29 cellular contexts compared by ENCODE assay signal in the genomic region with DNA sequence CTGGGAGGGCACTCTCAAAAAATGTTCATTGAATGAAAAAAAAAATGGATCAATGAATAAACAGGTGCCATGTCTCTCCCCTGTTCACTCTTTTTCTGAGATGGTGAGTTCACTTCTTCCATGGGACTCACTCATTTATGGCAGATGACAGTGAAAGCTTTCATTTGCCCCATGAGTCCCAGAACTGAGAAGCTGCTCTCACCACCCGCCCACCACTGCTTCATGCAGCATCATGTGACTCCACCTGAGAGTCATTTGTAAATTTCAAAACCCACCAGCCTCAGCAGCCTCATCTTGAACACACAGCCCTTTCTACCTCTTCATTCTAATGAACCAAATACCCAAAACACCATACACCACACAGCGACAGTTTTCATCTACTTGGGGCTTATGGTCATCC.
DNase-seq lines count a peak whose midpoint lies in the region; ATAC-seq, FAIRE-seq and TF ChIP-seq lines count a peak whose summit lies in the region.
"Had no signal": no experiment of that assay in that cellular context is flagged by ENCODE, and none has a peak within 500 bp of the region (broad histone marks: within the 10 kb centered on the region; RNA-seq: fewer than 3 reads in every experiment).

No MANE protein-coding gene starts in this region.

- DNase-seq in activated T-cell treated with anti-CD3 and anti-CD28 coated beads, Interleukin-2, amount 50 U/mL, for 24 hours = no peak
- DNase-seq in activated T-cell treated with anti-CD3 and anti-CD28 coated beads, Interleukin-2, amount 50 U/mL, for 1 hour = no peak
- DNase-seq in astrocyte (ENCODE audit: low read depth) (no peak), GDM1 (lab: John Stamatoyannopoulos, UW) (no peak), NCI-H446 treated with DMSO at 0.1 percent for 48 hours (lab: John Stamatoyannopoulos, UW) (no peak)
- DNase-seq in stimulated activated effector memory CD8-positive, alpha-beta T cell treated with anti-CD3 and anti-CD28 coated beads, Interleukin-12 subunit alpha, Interleukin-12 subunit beta, amount 100 ng/mL, for 72 hours (ENCODE audit: low spot score in 2 of 2) = peak in 1 of 2 donors; percentile 29
- DNase-seq: activated naive CD8-positive, alpha-beta T cell treated with anti-CD3 and anti-CD28 coated beads, Interleukin-2, amount 10 ng/mL, durations not matched to agents 7 days and 5 days; effector memory CD8-positive, alpha-beta T cell; left ventricle myocardium superior; naive thymus-derived CD4-positive, alpha-beta T cell; NCI-H1092 treated with DMSO at 0.1 percent for 48 hours; NCI-H2029; NCI-H2227 treated with DMSO at 0.1 percent for 48 hours; NCI-H774; ovary; retina; small intestine; T-helper 1 cell had no signal

- no peak overlapping the region for H2AFZ ChIP-seq in astrocyte (ENCODE audit: low read depth, low read length)
- H2AFZ ChIP-seq: hepatocyte had no signal

- no peaks in the 10 kb centered on the region for H3K4me1 ChIP-seq in astrocyte (ENCODE audit: insufficient read depth, low read length)

- H3K9me3 Mint-ChIP-seq in activated T-cell treated with anti-CD3 and anti-CD28 coated beads, Interleukin-2, amount 50 U/mL, for 24 hours = no peaks in the 10 kb centered on the region
- peaks cover 2% of the 10 kb centered on the region for H3K9me3 Mint-ChIP-seq in astrocyte (ENCODE audit: unreplicated experiment)
- H3K9me3 Mint-ChIP-seq in stimulated activated effector memory CD8-positive, alpha-beta T cell treated with anti-CD3 and anti-CD28 coated beads, Interleukin-12 subunit alpha, Interleukin-12 subunit beta, amount 100 ng/mL, for 72 hours = no peaks in the 10 kb centered on the region
- H3K9me3 Mint-ChIP-seq: activated naive CD8-positive, alpha-beta T cell treated with anti-CD3 and anti-CD28 coated beads, Interleukin-2, amount 10 ng/mL, durations not matched to agents 7 days and 5 days; activated T-helper 2 cell treated with anti-CD3 and anti-CD28 coated beads, Interferon-gamma antibody, Interleukin-2, Interleukin-4, amounts not matched to agents 10 μg/mL and 5 μg/mL and 100 μg/mL, durations not matched to agents 14 hours and 24 hours and 36 hours; effector memory CD8-positive, alpha-beta T cell; IgD-negative memory B cell; mesothelial cell of epicardium; naive thymus-derived CD4-positive, alpha-beta T cell had no signal

- H3K4me3 ChIP-seq in astrocyte (ENCODE audit: insufficient read depth, low read depth, low read length) = no peak overlapping the region
- H3K4me3 ChIP-seq: esophagus muscularis mucosa, hepatocyte, ovary, thoracic aorta had no signal

- H3K27me3 ChIP-seq in astrocyte (ENCODE audit: insufficient read depth, low read length) = no peaks in the 10 kb centered on the region
- H3K27me3 ChIP-seq: esophagus muscularis mucosa, hepatocyte, ovary had no signal

- peaks cover 3% of the 10 kb centered on the region for H3K79me2 ChIP-seq in astrocyte (ENCODE audit: insufficient read depth, low read length)
- H3K79me2 ChIP-seq: hepatocyte had no signal

- no peak for FAIRE-seq in astrocyte (lab: Jason Lieb, UNC)
- FAIRE-seq: colon, frontal cortex, small intestine had no signal

- H3K36me3 Mint-ChIP-seq in activated T-cell treated with anti-CD3 and anti-CD28 coated beads, Interleukin-2, amount 50 U/mL, for 24 hours (ENCODE audit: low read depth) = no peaks in the 10 kb centered on the region
- H3K36me3 Mint-ChIP-seq in astrocyte (ENCODE audit: low read depth, unreplicated experiment) = peaks cover 20% of the 10 kb centered on the region
- H3K36me3 Mint-ChIP-seq in stimulated activated effector memory CD8-positive, alpha-beta T cell treated with anti-CD3 and anti-CD28 coated beads, Interleukin-12 subunit alpha, Interleukin-12 subunit beta, amount 100 ng/mL, for 72 hours = peaks cover 22% of the 10 kb centered on the region
- H3K36me3 Mint-ChIP-seq: activated naive CD8-positive, alpha-beta T cell treated with anti-CD3 and anti-CD28 coated beads, Interleukin-2, amount 10 ng/mL, durations not matched to agents 7 days and 5 days; naive thymus-derived CD4-positive, alpha-beta T cell had no signal

- peaks cover 9% of the 10 kb centered on the region for H3K4me1 Mint-ChIP-seq in activated T-cell treated with anti-CD3 and anti-CD28 coated beads, Interleukin-2, amount 50 U/mL, for 24 hours (ENCODE audit: low read depth)
- peaks cover 14% of the 10 kb centered on the region for H3K4me1 Mint-ChIP-seq in astrocyte (ENCODE audit: low read depth, unreplicated experiment)
- peaks cover 10% of the 10 kb centered on the region for H3K4me1 Mint-ChIP-seq in stimulated activated effector memory CD8-positive, alpha-beta T cell treated with anti-CD3 and anti-CD28 coated beads, Interleukin-12 subunit alpha, Interleukin-12 subunit beta, amount 100 ng/mL, for 72 hours
- H3K4me1 Mint-ChIP-seq: activated naive CD8-positive, alpha-beta T cell treated with anti-CD3 and anti-CD28 coated beads, Interleukin-2, amount 10 ng/mL, durations not matched to agents 7 days and 5 days; B cell; IgD-negative memory B cell; mesothelial cell of epicardium; naive thymus-derived CD4-positive, alpha-beta T cell had no signal

- no peak for TF ChIP-seq CTCF in astrocyte (IDR thresholded peaks at IDR 0.05; ENCODE audit: insufficient read depth, low read depth, low read length)

- peaks cover 37% of the 10 kb centered on the region for H4K20me1 ChIP-seq in astrocyte (ENCODE audit: insufficient read depth, low read length)

- no peak overlapping the region for H3K27ac ChIP-seq in astrocyte (ENCODE audit: low read depth, low read length)
- H3K27ac ChIP-seq: esophagus muscularis mucosa, hepatocyte, ovary, thoracic aorta had no signal

- H3K36me3 ChIP-seq in astrocyte (ENCODE audit: insufficient read depth, low read length) = peaks cover 29% of the 10 kb centered on the region
- H3K36me3 ChIP-seq: ovary had no signal

- no peaks in the 10 kb centered on the region for H3K27me3 Mint-ChIP-seq in activated T-cell treated with anti-CD3 and anti-CD28 coated beads, Interleukin-2, amount 50 U/mL, for 24 hours
- H3K27me3 Mint-ChIP-seq in astrocyte (ENCODE audit: low read depth, unreplicated experiment) = no peaks in the 10 kb centered on the region
- H3K27me3 Mint-ChIP-seq: activated naive CD8-positive, alpha-beta T cell treated with anti-CD3 and anti-CD28 coated beads, Interleukin-2, amount 10 ng/mL, durations not matched to agents 7 days and 5 days; B cell; IgD-negative memory B cell had no signal

- ATAC-seq in GM19351 (IDR thresholded peaks at IDR 0.05; ENCODE audit: unreplicated experiment) (peak; percentile 66), HG02759 (IDR thresholded peaks at IDR 0.05; ENCODE audit: unreplicated experiment) (no peak)
- ATAC-seq in stimulated activated effector memory CD8-positive, alpha-beta T cell treated with anti-CD3 and anti-CD28 coated beads, Interleukin-12 subunit alpha, Interleukin-12 subunit beta, amount 100 ng/mL, for 72 hours = peak; percentile 72
- ATAC-seq: effector memory CD8-positive, alpha-beta T cell; left ventricle myocardium superior; naive thymus-derived CD4-positive, alpha-beta T cell had no signal

- no peaks in the 10 kb centered on the region for H3K9me3 ChIP-seq in astrocyte (ENCODE audit: insufficient read depth, low read depth, low read length)
- H3K9me3 ChIP-seq: esophagus muscularis mucosa, ovary, thoracic aorta had no signal

- H3K4me3 Mint-ChIP-seq in activated T-cell treated with anti-CD3 and anti-CD28 coated beads, Interleukin-2, amount 50 U/mL, for 24 hours = no peak overlapping the region
- peak overlapping the region; percentile 54 for H3K4me3 Mint-ChIP-seq in astrocyte (ENCODE audit: unreplicated experiment)
- H3K4me3 Mint-ChIP-seq in stimulated activated effector memory CD8-positive, alpha-beta T cell treated with anti-CD3 and anti-CD28 coated beads, Interleukin-12 subunit alpha, Interleukin-12 subunit beta, amount 100 ng/mL, for 72 hours = no peak overlapping the region
- H3K4me3 Mint-ChIP-seq: activated naive CD8-positive, alpha-beta T cell treated with anti-CD3 and anti-CD28 coated beads, Interleukin-2, amount 10 ng/mL, durations not matched to agents 7 days and 5 days; B cell; effector memory CD8-positive, alpha-beta T cell; mesothelial cell of epicardium; naive thymus-derived CD4-positive, alpha-beta T cell had no signal

- peak overlapping the region; percentile 32 for H3K27ac Mint-ChIP-seq in activated T-cell treated with anti-CD3 and anti-CD28 coated beads, Interleukin-2, amount 50 U/mL, for 24 hours
- no peak overlapping the region for H3K27ac Mint-ChIP-seq in astrocyte (ENCODE audit: unreplicated experiment)
- peak overlapping the region; percentile 93 for H3K27ac Mint-ChIP-seq in stimulated activated effector memory CD8-positive, alpha-beta T cell treated with anti-CD3 and anti-CD28 coated beads, Interleukin-12 subunit alpha, Interleukin-12 subunit beta, amount 100 ng/mL, for 72 hours
- H3K27ac Mint-ChIP-seq: activated naive CD8-positive, alpha-beta T cell treated with anti-CD3 and anti-CD28 coated beads, Interleukin-2, amount 10 ng/mL, durations not matched to agents 7 days and 5 days; activated T-helper 2 cell treated with anti-CD3 and anti-CD28 coated beads, Interferon-gamma antibody, Interleukin-2, Interleukin-4, amounts not matched to agents 10 μg/mL and 5 μg/mL and 100 μg/mL, durations not matched to agents 14 hours and 24 hours and 36 hours; B cell; effector memory CD8-positive, alpha-beta T cell; mesothelial cell of epicardium; naive thymus-derived CD4-positive, alpha-beta T cell had no signal

- no peak overlapping the region for H3K9ac ChIP-seq in astrocyte (ENCODE audit: low read length)

- H3K4me2 ChIP-seq in astrocyte (ENCODE audit: low read length) = no peak overlapping the region
- H3K4me2 ChIP-seq: hepatocyte had no signal
